1 cellular context compared by ENCODE assay signal in the genomic region with DNA sequence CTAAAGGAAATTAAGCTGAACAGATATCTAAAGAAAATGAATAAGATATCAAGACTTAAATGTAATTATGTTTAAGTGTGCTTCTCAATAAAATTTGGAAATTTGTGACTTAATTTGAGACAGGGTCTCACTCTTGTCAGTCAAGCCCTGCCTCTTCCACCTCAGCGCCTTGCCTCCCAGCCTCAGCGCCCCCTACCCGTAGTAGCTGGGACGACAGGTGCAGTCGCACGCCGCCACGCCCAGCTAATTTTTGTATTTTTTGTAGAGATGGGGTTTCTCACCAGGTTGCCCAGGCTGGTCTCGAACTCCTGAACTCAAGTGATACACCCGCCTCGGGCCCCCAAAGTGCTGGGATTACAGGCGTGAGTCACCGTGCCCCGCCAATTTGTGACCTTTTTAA.
TF ChIP-seq lines count a peak whose summit lies in the region.

No MANE protein-coding gene starts in this region.

TF ChIP-seq in GM23338, 12 proteins besides CTCF, POLR2A, EP300 and RAD21 (continued from another document):
- TF ChIP-seq, protein P1, sequence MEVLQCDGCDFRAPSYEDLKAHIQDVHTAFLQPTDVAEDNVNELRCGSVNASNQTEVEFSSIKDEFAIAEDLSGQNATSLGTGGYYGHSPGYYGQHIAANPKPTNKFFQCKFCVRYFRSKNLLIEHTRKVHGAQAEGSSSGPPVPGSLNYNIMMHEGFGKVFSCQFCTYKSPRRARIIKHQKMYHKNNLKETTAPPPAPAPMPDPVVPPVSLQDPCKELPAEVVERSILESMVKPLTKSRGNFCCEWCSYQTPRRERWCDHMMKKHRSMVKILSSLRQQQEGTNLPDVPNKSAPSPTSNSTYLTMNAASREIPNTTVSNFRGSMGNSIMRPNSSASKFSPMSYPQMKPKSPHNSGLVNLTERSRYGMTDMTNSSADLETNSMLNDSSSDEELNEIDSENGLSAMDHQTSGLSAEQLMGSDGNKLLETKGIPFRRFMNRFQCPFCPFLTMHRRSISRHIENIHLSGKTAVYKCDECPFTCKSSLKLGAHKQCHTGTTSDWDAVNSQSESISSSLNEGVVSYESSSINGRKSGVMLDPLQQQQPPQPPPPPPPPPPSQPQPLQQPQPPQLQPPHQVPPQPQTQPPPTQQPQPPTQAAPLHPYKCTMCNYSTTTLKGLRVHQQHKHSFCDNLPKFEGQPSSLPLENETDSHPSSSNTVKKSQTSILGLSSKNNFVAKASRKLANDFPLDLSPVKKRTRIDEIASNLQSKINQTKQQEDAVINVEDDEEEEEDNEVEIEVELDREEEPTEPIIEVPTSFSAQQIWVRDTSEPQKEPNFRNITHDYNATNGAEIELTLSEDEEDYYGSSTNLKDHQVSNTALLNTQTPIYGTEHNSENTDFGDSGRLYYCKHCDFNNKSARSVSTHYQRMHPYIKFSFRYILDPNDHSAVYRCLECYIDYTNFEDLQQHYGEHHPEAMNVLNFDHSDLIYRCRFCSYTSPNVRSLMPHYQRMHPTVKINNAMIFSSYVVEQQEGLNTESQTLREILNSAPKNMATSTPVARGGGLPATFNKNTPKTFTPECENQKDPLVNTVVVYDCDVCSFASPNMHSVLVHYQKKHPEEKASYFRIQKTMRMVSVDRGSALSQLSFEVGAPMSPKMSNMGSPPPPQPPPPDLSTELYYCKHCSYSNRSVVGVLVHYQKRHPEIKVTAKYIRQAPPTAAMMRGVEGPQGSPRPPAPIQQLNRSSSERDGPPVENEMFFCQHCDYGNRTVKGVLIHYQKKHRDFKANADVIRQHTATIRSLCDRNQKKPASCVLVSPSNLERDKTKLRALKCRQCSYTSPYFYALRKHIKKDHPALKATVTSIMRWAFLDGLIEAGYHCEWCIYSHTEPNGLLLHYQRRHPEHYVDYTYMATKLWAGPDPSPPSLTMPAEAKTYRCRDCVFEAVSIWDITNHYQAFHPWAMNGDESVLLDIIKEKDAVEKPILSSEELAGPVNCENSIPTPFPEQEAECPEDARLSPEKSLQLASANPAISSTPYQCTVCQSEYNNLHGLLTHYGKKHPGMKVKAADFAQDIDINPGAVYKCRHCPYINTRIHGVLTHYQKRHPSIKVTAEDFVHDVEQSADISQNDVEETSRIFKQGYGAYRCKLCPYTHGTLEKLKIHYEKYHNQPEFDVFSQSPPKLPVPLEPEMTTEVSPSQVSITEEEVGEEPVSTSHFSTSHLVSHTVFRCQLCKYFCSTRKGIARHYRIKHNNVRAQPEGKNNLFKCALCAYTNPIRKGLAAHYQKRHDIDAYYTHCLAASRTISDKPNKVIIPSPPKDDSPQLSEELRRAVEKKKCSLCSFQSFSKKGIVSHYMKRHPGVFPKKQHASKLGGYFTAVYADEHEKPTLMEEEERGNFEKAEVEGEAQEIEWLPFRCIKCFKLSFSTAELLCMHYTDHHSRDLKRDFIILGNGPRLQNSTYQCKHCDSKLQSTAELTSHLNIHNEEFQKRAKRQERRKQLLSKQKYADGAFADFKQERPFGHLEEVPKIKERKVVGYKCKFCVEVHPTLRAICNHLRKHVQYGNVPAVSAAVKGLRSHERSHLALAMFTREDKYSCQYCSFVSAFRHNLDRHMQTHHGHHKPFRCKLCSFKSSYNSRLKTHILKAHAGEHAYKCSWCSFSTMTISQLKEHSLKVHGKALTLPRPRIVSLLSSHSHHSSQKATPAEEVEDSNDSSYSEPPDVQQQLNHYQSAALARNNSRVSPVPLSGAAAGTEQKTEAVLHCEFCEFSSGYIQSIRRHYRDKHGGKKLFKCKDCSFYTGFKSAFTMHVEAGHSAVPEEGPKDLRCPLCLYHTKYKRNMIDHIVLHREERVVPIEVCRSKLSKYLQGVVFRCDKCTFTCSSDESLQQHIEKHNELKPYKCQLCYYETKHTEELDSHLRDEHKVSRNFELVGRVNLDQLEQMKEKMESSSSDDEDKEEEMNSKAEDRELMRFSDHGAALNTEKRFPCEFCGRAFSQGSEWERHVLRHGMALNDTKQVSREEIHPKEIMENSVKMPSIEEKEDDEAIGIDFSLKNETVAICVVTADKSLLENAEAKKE (CRISPR knock-in tag; IDR thresholded peaks at IDR 0.05) = no peak
- TF ChIP-seq CREB1 (CRISPR knock-in tag; IDR thresholded peaks at IDR 0.05; ENCODE audit: low read depth) = no peak
- no peak for TF ChIP-seq ZNF331 (CRISPR knock-in tag; IDR thresholded peaks at IDR 0.05; ENCODE audit: low read depth)
